Comparison of ENCODE assay signal across 10 cellular contexts in genomic region chr4:150224896-150225591, GRCh38.
DNase-seq lines count a peak whose midpoint lies in the region; ATAC-seq, FAIRE-seq and TF ChIP-seq lines count a peak whose summit lies in the region.
"Had no signal": no experiment of that assay in that cellular context is flagged by ENCODE, and none has a peak within 500 bp of the region (broad histone marks: within the 10 kb centered on the region; RNA-seq: fewer than 3 reads in every experiment).

No MANE protein-coding gene starts in this region.

- H2BK120ac ChIP-seq in mesendoderm (ENCODE audit: low read depth, low read length) (no peak overlapping the region), H9 (ENCODE audit: low read depth, low read length, poor library complexity, severe bottlenecking) (no peak overlapping the region)

- H3K4me1 ChIP-seq in mesendoderm (ENCODE audit: control insufficient read depth, low read depth, low read length): no peaks in the 10 kb centered on the region
- H3K4me1 ChIP-seq in small intestine (ENCODE audit: control insufficient read depth in 2 of 2, insufficient read depth in 1 of 2, low read depth in 1 of 2, low read length in 1 of 2): no peaks in the 10 kb centered on the region
- H3K4me1 ChIP-seq in H9 (ENCODE audit: insufficient read depth, low read length): peaks cover 2% of the 10 kb centered on the region; the same call in 1 of the 2 replicates

- H4K91ac ChIP-seq in H9 (ENCODE audit: insufficient read length, low read depth, low read length): no peak overlapping the region

- H2BK20ac ChIP-seq in H9 (ENCODE audit: low read depth, low read length, poor library complexity, severe bottlenecking): no peak overlapping the region

- no peak overlapping the region for H3K23ac ChIP-seq in mesendoderm (ENCODE audit: low read length)
- H3K23ac ChIP-seq in H9 (ENCODE audit: insufficient read length, low read depth, low read length): no peak overlapping the region

- H3K79me2 ChIP-seq in mesendoderm (ENCODE audit: control insufficient read depth, insufficient read depth, low read length): no peaks in the 10 kb centered on the region
- no peaks in the 10 kb centered on the region for H3K79me2 ChIP-seq in H9 (ENCODE audit: insufficient read depth, low read length)

- H3K4me3 ChIP-seq in BJ (ENCODE audit: low read depth, low read length) (no peak overlapping the region), mesendoderm (ENCODE audit: low read length) (no peak overlapping the region), small intestine (ENCODE audit: low read depth in 1 of 2, low read length in 2 of 2) (no peak overlapping the region)

- no peak overlapping the region for H3K4me3 Mint-ChIP-seq in H9

- no peaks in the 10 kb centered on the region for H3K23me2 ChIP-seq in H9 (ENCODE audit: insufficient read length, low read depth, low read length, poor library complexity, severe bottlenecking)

- H2BK5ac ChIP-seq in mesendoderm (ENCODE audit: low read length): no peak overlapping the region
- no peak overlapping the region for H2BK5ac ChIP-seq in H9 (ENCODE audit: insufficient read length, low read length)

- H3K18ac ChIP-seq in mesendoderm (ENCODE audit: low read length) (no peak overlapping the region), H9 (ENCODE audit: insufficient read length, low read depth, low read length) (no peak overlapping the region)

- H3K27ac Mint-ChIP-seq in H9: peak overlapping the region in 1 of 3 experiments; percentile 31; a peak in 1 of 7 replicates

- no peak overlapping the region for H2AK5ac ChIP-seq in mesendoderm (ENCODE audit: low read length)
- H2AK5ac ChIP-seq in H9 (ENCODE audit: insufficient read length, low read length): no peak overlapping the region

- no peak overlapping the region for H4K8ac ChIP-seq in mesendoderm (ENCODE audit: low read depth, low read length)
- no peak overlapping the region for H4K8ac ChIP-seq in H9 (replicated peaks; ENCODE audit: insufficient read length, low read depth, low read length)

- DNase-seq in BJ (ENCODE audit: low read depth) (peak; percentile 98), LHCN-M2 (ENCODE audit: low read depth) (peak; percentile 87), dedifferentiated amniotic fluid mesenchymal stem cell (ENCODE audit: extremely low spot score) (peak; percentile 87), mesendoderm (peak; percentile 94), small intestine (no peak), H9 (no peak)
- DNase-seq: Karpas-422 had no signal

- no CpG with 5 or more reads among the region's 6 CpGs for WGBS in mesendoderm (ENCODE audit: extremely low coverage, insufficient coverage, low lambda C conversion rate)
- 75 to 88% (median 84%) methylated on average over 6 of the region's 6 CpGs for WGBS in small intestine, 3 donors
- no CpG with 5 or more reads among the region's 6 CpGs for WGBS in H9 (ENCODE audit: extremely low coverage, insufficient read length, low lambda C conversion rate)

- no peak overlapping the region for H2BK15ac ChIP-seq in mesendoderm (replicated peaks; ENCODE audit: low read depth)
- no peak overlapping the region for H2BK15ac ChIP-seq in H9 (ENCODE audit: low read depth, low read length)

- H3K56ac ChIP-seq in mesendoderm (ENCODE audit: low read length): no peak overlapping the region
- no peak overlapping the region for H3K56ac ChIP-seq in H9 (ENCODE audit: insufficient read length, low read depth, low read length)

- H4K5ac ChIP-seq in mesendoderm (ENCODE audit: low read length): no peak overlapping the region
- no peak overlapping the region for H4K5ac ChIP-seq in H9 (ENCODE audit: insufficient read length, low read depth, low read length)

- H4K20me1 ChIP-seq in H9 (ENCODE audit: control insufficient read depth, insufficient read depth, insufficient read length): no peaks in the 10 kb centered on the region

- no peaks in the 10 kb centered on the region for H3K27me3 ChIP-seq in BJ (ENCODE audit: control insufficient read depth, insufficient read depth, low read length)
- no peaks in the 10 kb centered on the region for H3K27me3 ChIP-seq in mesendoderm (ENCODE audit: insufficient read depth, low read length, poor library complexity)
- no peaks in the 10 kb centered on the region for H3K27me3 ChIP-seq in small intestine (ENCODE audit: control insufficient read depth in 2 of 2, insufficient read depth in 2 of 2, low read length in 2 of 2)
- H3K27me3 ChIP-seq in H9 (ENCODE audit: insufficient read depth, low read length): no peaks in the 10 kb centered on the region

- H3K14ac ChIP-seq in H9 (ENCODE audit: insufficient read depth, low read length): no peak overlapping the region

- CTCF ChIA-PET in BJ (lab: Yijun Ruan, JAX): interaction anchor here (0.6 to 1.5 kb wide), 5 partner anchors 14 to 226 kb away, joined by 3 to 4 read pairs (median 4); no protein-coding TSS in a partner anchor

- ATAC-seq in HG02973 (IDR thresholded peaks at IDR 0.05; ENCODE audit: unreplicated experiment) (no peak), HG03520 (IDR thresholded peaks at IDR 0.05; ENCODE audit: unreplicated experiment) (no peak)

- peaks cover 20% of the 10 kb centered on the region in 2 experiments for H3K4me1 Mint-ChIP-seq in H9

- H3K4me2 ChIP-seq in mesendoderm (ENCODE audit: low read length) (no peak overlapping the region), H9 (ENCODE audit: insufficient read depth, insufficient read length, low read length) (no peak overlapping the region)

- H3K4ac ChIP-seq in mesendoderm (ENCODE audit: low read depth, low read length) (no peak overlapping the region), H9 (ENCODE audit: low read depth, low read length) (no peak overlapping the region)

- no peak for FAIRE-seq in small intestine (lab: Jason Lieb, UNC)

- H3K27ac ChIP-seq in mesendoderm (ENCODE audit: low read depth, low read length): no peak overlapping the region
- H3K27ac ChIP-seq in small intestine (ENCODE audit: low read depth in 1 of 2, low read length in 1 of 2): peak overlapping the region in 1 of 2 donors; percentile 18
- no peak overlapping the region for H3K27ac ChIP-seq in H9 (ENCODE audit: insufficient read length, low read depth, low read length)
- H3K27ac ChIP-seq: epithelial cell of prostate had no signal

- H3K9me3 ChIP-seq in small intestine (ENCODE audit: control insufficient read depth, low read depth): no peaks in the 10 kb centered on the region
- H3K9me3 ChIP-seq in H9 (ENCODE audit: control insufficient read depth, low read depth, low read length): no peaks in the 10 kb centered on the region

- no peak overlapping the region for H2BK12ac ChIP-seq in H9 (ENCODE audit: insufficient read length, low read depth, low read length)

- H3K79me1 ChIP-seq in mesendoderm (ENCODE audit: low read length) (no peaks in the 10 kb centered on the region), H9 (ENCODE audit: insufficient read depth, low read depth, low read length, poor library complexity, severe bottlenecking) (no peaks in the 10 kb centered on the region)

- H2AFZ ChIP-seq in H9 (ENCODE audit: low read length): no peak overlapping the region

- H3T11ph ChIP-seq in H9 (ENCODE audit: low read length): no peak overlapping the region

- H3K9me3 Mint-ChIP-seq in H9: no peaks in the 10 kb centered on the region

- H3K36me3 Mint-ChIP-seq in H9 (ENCODE audit: insufficient read depth in 1 of 3, low read depth in 3 of 3): no peaks in the 10 kb centered on the region

- TF ChIP-seq CTCF in BJ (IDR thresholded peaks at IDR 0.05; ENCODE audit: insufficient read depth, low read depth, low read length) (no peak), H9 (conservative IDR thresholded peaks at IDR 0.05) (no peak)

- POLR2A ChIA-PET in BJ (lab: Charles Lee): interaction anchor here (0.7 to 1.2 kb wide), 4 partner anchors 14 to 220 kb away, joined by 3 to 6 read pairs (median 4); no protein-coding TSS in a partner anchor

- no peaks in the 10 kb centered on the region for H3K27me3 Mint-ChIP-seq in H9 (ENCODE audit: low read depth)

- H3K36me3 ChIP-seq in BJ (ENCODE audit: control insufficient read depth, insufficient read depth, low read length) (peaks cover 10% of the 10 kb centered on the region), mesendoderm (ENCODE audit: control insufficient read depth, insufficient read depth, low read length) (no peaks in the 10 kb centered on the region), small intestine (ENCODE audit: control insufficient read depth in 2 of 2, insufficient read depth in 2 of 2, low read length in 2 of 2) (no peaks in the 10 kb centered on the region)

- H3K9ac ChIP-seq in mesendoderm (ENCODE audit: low read length) (no peak overlapping the region), H9 (ENCODE audit: extremely low read depth, insufficient read length, low read length) (no peak overlapping the region)

Comparison
In these comparisons a context has a peak if more than half of its experiments do, and no peak if none do; other contexts are left out.
1. DNase-seq: peak in BJ (single experiment), LHCN-M2 (single experiment), dedifferentiated amniotic fluid mesenchymal stem cell (single experiment) and mesendoderm (single experiment); none in small intestine (single experiment) and H9 (single experiment).